In genomic region chr2:206988884-206989283, GRCh38 we compare ENCODE assay signal across 33 cellular contexts. TPM values are rescaled to one million over a fixed set of nuclear protein-coding genes. Genes with fewer than 3 reads are reported as not detected.
A peak's percentile ranks its signal among the peaks of the same experiment; 100 is the strongest.
DNase-seq lines count a peak whose midpoint lies in the region; ATAC-seq, FAIRE-seq and TF ChIP-seq lines count a peak whose summit lies in the region.
"Had no signal": no experiment of that assay in that cellular context is flagged by ENCODE, and none has a peak within 500 bp of the region (broad histone marks: within the 10 kb centered on the region; RNA-seq: fewer than 3 reads in every experiment).

No MANE protein-coding gene starts in this region.

- H3K36me3 ChIP-seq in astrocyte (ENCODE audit: insufficient read depth, low read length) = no peaks in the 10 kb centered on the region
- H3K36me3 ChIP-seq in parathyroid adenoma (ENCODE audit: control insufficient read depth, insufficient read depth, low read length) = no peaks in the 10 kb centered on the region
- H3K36me3 ChIP-seq: brain microvascular endothelial cell, heart right ventricle, MG63, sigmoid colon had no signal

- no peaks in the 10 kb centered on the region for H3K36me3 Mint-ChIP-seq in Calu3 (ENCODE audit: insufficient read depth, unreplicated experiment)
- H3K36me3 Mint-ChIP-seq in astrocyte (ENCODE audit: low read depth, unreplicated experiment) = no peaks in the 10 kb centered on the region
- H3K36me3 Mint-ChIP-seq: CD14-positive monocyte, mesothelial cell of epicardium, type B pancreatic cell had no signal

- H3K4me1 ChIP-seq in astrocyte (ENCODE audit: insufficient read depth, low read length) (no peaks in the 10 kb centered on the region), parathyroid adenoma (peaks cover 9% of the 10 kb centered on the region)

- no TSS peak for BruUV-seq in Calu3 (replicated peaks; lab: Mats Ljungman, UMichigan)

- intact Hi-C loops in Calu3 (cut with micrococcal nuclease; ENCODE audit: unreplicated experiment) = loop anchor here (5.0 to 10.0 kb wide), 2 partner anchors 173 to 294 kb away; no protein-coding TSS in a partner anchor

- no peak for DNase-seq in activated CD4-positive, CD25-positive, alpha-beta regulatory T cell (lab: John Stamatoyannopoulos, UW)
- no peak for DNase-seq in Calu3
- no peak for DNase-seq in astrocyte (ENCODE audit: low read depth)
- no peak for DNase-seq in dermis blood vessel endothelial cell
- DNase-seq in stimulated activated CD4-positive, alpha-beta T cell treated with anti-CD3 and anti-CD28 coated beads, Interleukin-15, amount 100 ng/mL, for 24 hours = no peak
- DNase-seq: 8988T; activated gamma-delta T cell treated with Interleukin-2 at 50 U/mL for 16 hours; activated T-cell treated with anti-CD3 and anti-CD28 coated beads, Interleukin-2, amount 50 U/mL, for 1 hour; amniotic stem cell; brain microvascular endothelial cell; dorsolateral prefrontal cortex; GOT3; kidney; NCI-H1417 treated with DMSO at 0.1 percent for 48 hours; NCI-H2081 treated with DMSO at 0.1 percent for 48 hours; NCI-H226; NCI-H526 treated with DMSO at 0.1 percent for 48 hours; occipital lobe; sigmoid colon; stimulated activated CD4-positive, alpha-beta T cell treated with anti-CD3 and anti-CD28 coated beads, Interleukin-4, amount 100 ng/mL, for 24 hours; T-helper 9 cell had no signal

- no peak overlapping the region for H3K9ac ChIP-seq in astrocyte (ENCODE audit: low read length)
- H3K9ac ChIP-seq in parathyroid adenoma = no peak overlapping the region

- H3K27me3 ChIP-seq in astrocyte (ENCODE audit: insufficient read depth, low read length) (no peaks in the 10 kb centered on the region), parathyroid adenoma (ENCODE audit: control insufficient read depth, insufficient read depth, low read length) (no peaks in the 10 kb centered on the region)
- H3K27me3 ChIP-seq: brain microvascular endothelial cell, dorsolateral prefrontal cortex, heart right ventricle, MG63, sigmoid colon had no signal

- no peak overlapping the region for H3K4me2 ChIP-seq in astrocyte (ENCODE audit: low read length)
- H3K4me2 ChIP-seq in parathyroid adenoma (ENCODE audit: low read length) = no peak overlapping the region

- H3K9me3 Mint-ChIP-seq in Calu3 (ENCODE audit: low read depth, unreplicated experiment) = no peaks in the 10 kb centered on the region
- no peaks in the 10 kb centered on the region for H3K9me3 Mint-ChIP-seq in astrocyte (ENCODE audit: unreplicated experiment)
- H3K9me3 Mint-ChIP-seq: mesothelial cell of epicardium had no signal

- peak; percentile 68 to 69 for ATAC-seq in activated CD4-positive, CD25-positive, alpha-beta regulatory T cell treated with anti-CD3 and anti-CD28 coated beads, Interleukin-2, amount 50 U/mL, for 24 hours
- ATAC-seq in HG02870 (IDR thresholded peaks at IDR 0.05; ENCODE audit: unreplicated experiment) = no peak

- no peaks in the 10 kb centered on the region for H3K27me3 Mint-ChIP-seq in Calu3 (ENCODE audit: unreplicated experiment)
- H3K27me3 Mint-ChIP-seq in astrocyte (ENCODE audit: low read depth, unreplicated experiment) = no peaks in the 10 kb centered on the region
- H3K27me3 Mint-ChIP-seq: type B pancreatic cell had no signal

- no peak overlapping the region for H3K27ac Mint-ChIP-seq in Calu3 (ENCODE audit: unreplicated experiment)
- no peak overlapping the region for H3K27ac Mint-ChIP-seq in astrocyte (ENCODE audit: unreplicated experiment)
- H3K27ac Mint-ChIP-seq: mesothelial cell of epicardium, type B pancreatic cell had no signal

- H3K27ac ChIP-seq in astrocyte (ENCODE audit: low read depth, low read length) (no peak overlapping the region), parathyroid adenoma (no peak overlapping the region)
- H3K27ac ChIP-seq: brain microvascular endothelial cell, heart right ventricle, sigmoid colon had no signal

- H3K4me1 Mint-ChIP-seq in Calu3 (ENCODE audit: low read depth, unreplicated experiment) (peaks cover 9% of the 10 kb centered on the region), astrocyte (ENCODE audit: low read depth, unreplicated experiment) (peaks cover 13% of the 10 kb centered on the region)

- no peaks in the 10 kb centered on the region for H4K20me1 ChIP-seq in astrocyte (ENCODE audit: insufficient read depth, low read length)

- no peaks in the 10 kb centered on the region for H3K9me3 ChIP-seq in astrocyte (ENCODE audit: insufficient read depth, low read depth, low read length)
- H3K9me3 ChIP-seq in parathyroid adenoma (ENCODE audit: control insufficient read depth, low read length) = no peaks in the 10 kb centered on the region
- H3K9me3 ChIP-seq: heart right ventricle, MG63, sigmoid colon had no signal

- no peaks in the 10 kb centered on the region for H3K79me2 ChIP-seq in astrocyte (ENCODE audit: insufficient read depth, low read length)
- no peaks in the 10 kb centered on the region for H3K79me2 ChIP-seq in parathyroid adenoma

- H2AFZ ChIP-seq in astrocyte (ENCODE audit: low read depth, low read length) (peak overlapping the region; percentile 39), parathyroid adenoma (peak overlapping the region; percentile 65)

- CTCF ChIA-PET in Calu3 (lab: Charles Lee) = no interaction called here

- H3K4me3 Mint-ChIP-seq in Calu3 (ENCODE audit: low read depth, unreplicated experiment) (peak overlapping the region; percentile 20), astrocyte (ENCODE audit: unreplicated experiment) (no peak overlapping the region)
- H3K4me3 Mint-ChIP-seq: mesothelial cell of epicardium, type B pancreatic cell had no signal

- FAIRE-seq in astrocyte (lab: Jason Lieb, UNC) = no peak
- FAIRE-seq: frontal cortex, kidney had no signal

- H3K4me3 ChIP-seq in astrocyte (ENCODE audit: insufficient read depth, low read depth, low read length) = no peak overlapping the region
- H3K4me3 ChIP-seq in parathyroid adenoma (ENCODE audit: low read depth, low read length) = no peak overlapping the region
- H3K4me3 ChIP-seq: dorsolateral prefrontal cortex, heart right ventricle, MG63, sigmoid colon had no signal

- TF ChIP-seq CTCF in Calu3 (IDR thresholded peaks at IDR 0.05; ENCODE audit: unreplicated experiment) (no peak), astrocyte (IDR thresholded peaks at IDR 0.05; ENCODE audit: insufficient read depth, low read depth, low read length) (no peak), parathyroid adenoma (IDR thresholded peaks at IDR 0.05) (no peak)

RNA-seq across cellular contexts. Expression of gene CPO, which starts 49.6 kb away (rescaled TPM):
- total RNA-seq in Calu3 (2022) = 0.40 TPM in 1 of 2 replicates, not detected in the other
- total RNA-seq in astrocyte = not detected in 2 replicates
- total RNA-seq in dermis blood vessel endothelial cell = not detected in 2 replicates
- total RNA-seq: cerebellum, Daoy, frontal cortex, occipital lobe, pulmonary artery endothelial cell had no signal
